21 cellular contexts compared by ENCODE assay signal in the genomic region with DNA sequence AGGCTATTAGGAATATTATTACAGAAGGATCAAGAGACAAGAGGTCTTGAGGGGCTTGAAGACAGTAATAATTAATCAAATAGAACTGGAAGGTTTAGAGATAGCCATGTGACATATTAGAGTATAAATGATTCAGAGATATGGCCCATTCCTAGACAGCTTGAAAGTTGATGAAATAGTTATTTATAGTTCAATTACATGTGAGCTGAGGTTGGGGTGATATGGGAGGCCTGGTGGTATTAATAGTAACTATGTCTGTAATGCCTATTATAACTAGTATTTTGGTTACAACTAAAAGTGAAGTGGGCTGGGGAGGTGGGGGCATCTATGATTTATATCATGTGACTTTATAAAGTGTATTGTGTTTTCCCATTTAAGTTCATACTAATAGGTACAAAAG.
"Had no signal": no experiment of that assay in that cellular context is flagged by ENCODE, and none has a peak within 500 bp of the region (broad histone marks: within the 10 kb centered on the region; RNA-seq: fewer than 3 reads in every experiment).

No MANE protein-coding gene starts in this region.

- ATAC-seq: activated CD4-positive, alpha-beta T cell treated with anti-CD3 and anti-CD28 coated beads for 36 hours; activated CD8-positive, alpha-beta memory T cell treated with anti-CD3 and anti-CD28 coated beads, Interleukin-2, amount 10 ng/mL, durations not matched to agents 7 days and 5 days; activated CD8-positive, alpha-beta T cell treated with anti-CD3 and anti-CD28 coated beads, Interleukin-2, amount 10 ng/mL, durations not matched to agents 7 days and 5 days; effector memory CD8-positive, alpha-beta T cell; naive thymus-derived CD8-positive, alpha-beta T cell; right lobe of liver; SK-N-SH treated with all-trans-retinoic acid at 6 μM for 48 hours had no signal

- H3K4me1 ChIP-seq: parathyroid adenoma, right lobe of liver, suprapubic skin, tibial nerve had no signal

- H3K27me3 ChIP-seq: right lobe of liver, suprapubic skin, tibial nerve had no signal

- H3K9ac ChIP-seq: parathyroid adenoma had no signal

- H3K36me3 Mint-ChIP-seq: activated CD8-positive, alpha-beta memory T cell treated with anti-CD3 and anti-CD28 coated beads, Interleukin-2, amount 10 ng/mL, durations not matched to agents 7 days and 5 days had no signal

- DNase-seq: activated CD4-positive, alpha-beta T cell treated with anti-CD3 and anti-CD28 coated beads for 36 hours; activated CD4-positive, CD25-positive, alpha-beta regulatory T cell; activated CD8-positive, alpha-beta memory T cell treated with anti-CD3 and anti-CD28 coated beads, Interleukin-2, amount 10 ng/mL, durations not matched to agents 7 days and 5 days; activated CD8-positive, alpha-beta T cell treated with anti-CD3 and anti-CD28 coated beads, Interleukin-2, amount 10 ng/mL, durations not matched to agents 7 days and 5 days; activated T-cell treated with anti-CD3 and anti-CD28 coated beads, Interleukin-2, amount 50 U/mL, for 48 hours; cortex of kidney; effector memory CD8-positive, alpha-beta T cell; erythroblast; mammary epithelial cell; naive thymus-derived CD8-positive, alpha-beta T cell; occipital lobe; right lobe of liver; small intestine; stimulated activated naive CD4-positive, alpha-beta T cell had no signal

- H3K9me3 Mint-ChIP-seq: activated naive CD4-positive, alpha-beta T cell treated with anti-CD3 and anti-CD28 coated beads, Interleukin-2, amount 50 U/mL, for 24 hours; effector memory CD8-positive, alpha-beta T cell had no signal

- H3K9me3 ChIP-seq: right lobe of liver, suprapubic skin, tibial nerve had no signal

- H3K36me3 ChIP-seq: right lobe of liver, suprapubic skin, tibial nerve had no signal

- H2AFZ ChIP-seq: parathyroid adenoma had no signal

- H3K79me2 ChIP-seq: parathyroid adenoma had no signal

- H3K4me3 ChIP-seq: right lobe of liver, suprapubic skin, tibial nerve had no signal

- H3K27ac Mint-ChIP-seq: activated CD4-positive, alpha-beta T cell treated with anti-CD3 and anti-CD28 coated beads for 36 hours; activated CD8-positive, alpha-beta memory T cell treated with anti-CD3 and anti-CD28 coated beads, Interleukin-2, amount 10 ng/mL, durations not matched to agents 7 days and 5 days; activated CD8-positive, alpha-beta T cell treated with anti-CD3 and anti-CD28 coated beads, Interleukin-2, amount 10 ng/mL, durations not matched to agents 7 days and 5 days; activated T-helper 2 cell treated with anti-CD3 and anti-CD28 coated beads, Interferon-gamma antibody, Interleukin-2, Interleukin-4, amounts not matched to agents 10 μg/mL and 5 μg/mL and 100 μg/mL, durations not matched to agents 14 hours and 24 hours and 36 hours; effector memory CD8-positive, alpha-beta T cell; mesothelial cell of epicardium; naive thymus-derived CD8-positive, alpha-beta T cell had no signal

- H3K27ac ChIP-seq: parathyroid adenoma, right lobe of liver, suprapubic skin, tibial nerve had no signal
